1 cellular context compared by ENCODE assay signal in the genomic region with DNA sequence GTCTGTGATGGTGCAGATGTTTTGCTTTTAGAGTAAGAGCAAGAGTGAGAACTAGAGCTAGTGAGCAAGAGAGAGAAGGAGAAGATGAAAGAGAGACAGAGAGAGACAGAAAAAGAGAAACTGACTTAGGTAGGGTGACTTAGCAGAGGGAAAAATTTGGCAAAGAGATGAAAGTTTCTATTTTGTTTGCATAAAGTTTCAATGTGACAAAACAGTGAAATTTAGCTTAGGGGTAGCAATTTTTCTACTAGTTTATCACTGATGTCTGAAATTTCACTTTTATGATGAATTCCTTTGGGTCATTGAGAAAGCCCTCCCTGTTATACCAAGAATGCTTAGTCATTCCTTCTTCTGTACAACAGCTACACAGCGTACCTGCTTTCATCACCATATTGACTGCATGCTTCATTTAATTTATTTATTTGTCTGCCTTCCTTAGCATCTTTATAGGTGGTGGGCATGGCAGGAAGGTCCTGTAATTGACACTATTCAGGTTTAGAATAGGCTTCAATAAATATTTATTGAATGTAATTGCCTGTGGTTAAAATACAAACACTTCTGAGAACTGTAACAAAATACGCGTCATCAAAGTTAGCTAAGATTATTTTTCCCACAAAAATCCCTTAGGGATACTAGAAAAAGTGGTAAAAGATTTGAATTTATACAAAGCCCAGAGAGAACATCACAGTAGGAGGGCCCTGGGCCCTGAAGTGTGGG.
TF ChIP-seq lines count a peak whose summit lies in the region.

No MANE protein-coding gene starts in this region.

TF ChIP-seq in GM23338, 12 proteins besides CTCF, POLR2A, EP300 and RAD21 (continued from another document):
- TF ChIP-seq, protein P1, sequence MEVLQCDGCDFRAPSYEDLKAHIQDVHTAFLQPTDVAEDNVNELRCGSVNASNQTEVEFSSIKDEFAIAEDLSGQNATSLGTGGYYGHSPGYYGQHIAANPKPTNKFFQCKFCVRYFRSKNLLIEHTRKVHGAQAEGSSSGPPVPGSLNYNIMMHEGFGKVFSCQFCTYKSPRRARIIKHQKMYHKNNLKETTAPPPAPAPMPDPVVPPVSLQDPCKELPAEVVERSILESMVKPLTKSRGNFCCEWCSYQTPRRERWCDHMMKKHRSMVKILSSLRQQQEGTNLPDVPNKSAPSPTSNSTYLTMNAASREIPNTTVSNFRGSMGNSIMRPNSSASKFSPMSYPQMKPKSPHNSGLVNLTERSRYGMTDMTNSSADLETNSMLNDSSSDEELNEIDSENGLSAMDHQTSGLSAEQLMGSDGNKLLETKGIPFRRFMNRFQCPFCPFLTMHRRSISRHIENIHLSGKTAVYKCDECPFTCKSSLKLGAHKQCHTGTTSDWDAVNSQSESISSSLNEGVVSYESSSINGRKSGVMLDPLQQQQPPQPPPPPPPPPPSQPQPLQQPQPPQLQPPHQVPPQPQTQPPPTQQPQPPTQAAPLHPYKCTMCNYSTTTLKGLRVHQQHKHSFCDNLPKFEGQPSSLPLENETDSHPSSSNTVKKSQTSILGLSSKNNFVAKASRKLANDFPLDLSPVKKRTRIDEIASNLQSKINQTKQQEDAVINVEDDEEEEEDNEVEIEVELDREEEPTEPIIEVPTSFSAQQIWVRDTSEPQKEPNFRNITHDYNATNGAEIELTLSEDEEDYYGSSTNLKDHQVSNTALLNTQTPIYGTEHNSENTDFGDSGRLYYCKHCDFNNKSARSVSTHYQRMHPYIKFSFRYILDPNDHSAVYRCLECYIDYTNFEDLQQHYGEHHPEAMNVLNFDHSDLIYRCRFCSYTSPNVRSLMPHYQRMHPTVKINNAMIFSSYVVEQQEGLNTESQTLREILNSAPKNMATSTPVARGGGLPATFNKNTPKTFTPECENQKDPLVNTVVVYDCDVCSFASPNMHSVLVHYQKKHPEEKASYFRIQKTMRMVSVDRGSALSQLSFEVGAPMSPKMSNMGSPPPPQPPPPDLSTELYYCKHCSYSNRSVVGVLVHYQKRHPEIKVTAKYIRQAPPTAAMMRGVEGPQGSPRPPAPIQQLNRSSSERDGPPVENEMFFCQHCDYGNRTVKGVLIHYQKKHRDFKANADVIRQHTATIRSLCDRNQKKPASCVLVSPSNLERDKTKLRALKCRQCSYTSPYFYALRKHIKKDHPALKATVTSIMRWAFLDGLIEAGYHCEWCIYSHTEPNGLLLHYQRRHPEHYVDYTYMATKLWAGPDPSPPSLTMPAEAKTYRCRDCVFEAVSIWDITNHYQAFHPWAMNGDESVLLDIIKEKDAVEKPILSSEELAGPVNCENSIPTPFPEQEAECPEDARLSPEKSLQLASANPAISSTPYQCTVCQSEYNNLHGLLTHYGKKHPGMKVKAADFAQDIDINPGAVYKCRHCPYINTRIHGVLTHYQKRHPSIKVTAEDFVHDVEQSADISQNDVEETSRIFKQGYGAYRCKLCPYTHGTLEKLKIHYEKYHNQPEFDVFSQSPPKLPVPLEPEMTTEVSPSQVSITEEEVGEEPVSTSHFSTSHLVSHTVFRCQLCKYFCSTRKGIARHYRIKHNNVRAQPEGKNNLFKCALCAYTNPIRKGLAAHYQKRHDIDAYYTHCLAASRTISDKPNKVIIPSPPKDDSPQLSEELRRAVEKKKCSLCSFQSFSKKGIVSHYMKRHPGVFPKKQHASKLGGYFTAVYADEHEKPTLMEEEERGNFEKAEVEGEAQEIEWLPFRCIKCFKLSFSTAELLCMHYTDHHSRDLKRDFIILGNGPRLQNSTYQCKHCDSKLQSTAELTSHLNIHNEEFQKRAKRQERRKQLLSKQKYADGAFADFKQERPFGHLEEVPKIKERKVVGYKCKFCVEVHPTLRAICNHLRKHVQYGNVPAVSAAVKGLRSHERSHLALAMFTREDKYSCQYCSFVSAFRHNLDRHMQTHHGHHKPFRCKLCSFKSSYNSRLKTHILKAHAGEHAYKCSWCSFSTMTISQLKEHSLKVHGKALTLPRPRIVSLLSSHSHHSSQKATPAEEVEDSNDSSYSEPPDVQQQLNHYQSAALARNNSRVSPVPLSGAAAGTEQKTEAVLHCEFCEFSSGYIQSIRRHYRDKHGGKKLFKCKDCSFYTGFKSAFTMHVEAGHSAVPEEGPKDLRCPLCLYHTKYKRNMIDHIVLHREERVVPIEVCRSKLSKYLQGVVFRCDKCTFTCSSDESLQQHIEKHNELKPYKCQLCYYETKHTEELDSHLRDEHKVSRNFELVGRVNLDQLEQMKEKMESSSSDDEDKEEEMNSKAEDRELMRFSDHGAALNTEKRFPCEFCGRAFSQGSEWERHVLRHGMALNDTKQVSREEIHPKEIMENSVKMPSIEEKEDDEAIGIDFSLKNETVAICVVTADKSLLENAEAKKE (CRISPR knock-in tag; IDR thresholded peaks at IDR 0.05): no peak
- no peak for TF ChIP-seq ZNF114 (CRISPR knock-in tag; IDR thresholded peaks at IDR 0.05)
